Comparison of ENCODE assay signal across 1 cellular context in genomic region chr9:98288876-98289275, GRCh38.
TF ChIP-seq lines count a peak whose summit lies in the region.

No MANE protein-coding gene starts in this region.

TF ChIP-seq in GM23338, 12 proteins besides CTCF, POLR2A, EP300 and RAD21 (continued from another document):
- TF ChIP-seq, protein P1, sequence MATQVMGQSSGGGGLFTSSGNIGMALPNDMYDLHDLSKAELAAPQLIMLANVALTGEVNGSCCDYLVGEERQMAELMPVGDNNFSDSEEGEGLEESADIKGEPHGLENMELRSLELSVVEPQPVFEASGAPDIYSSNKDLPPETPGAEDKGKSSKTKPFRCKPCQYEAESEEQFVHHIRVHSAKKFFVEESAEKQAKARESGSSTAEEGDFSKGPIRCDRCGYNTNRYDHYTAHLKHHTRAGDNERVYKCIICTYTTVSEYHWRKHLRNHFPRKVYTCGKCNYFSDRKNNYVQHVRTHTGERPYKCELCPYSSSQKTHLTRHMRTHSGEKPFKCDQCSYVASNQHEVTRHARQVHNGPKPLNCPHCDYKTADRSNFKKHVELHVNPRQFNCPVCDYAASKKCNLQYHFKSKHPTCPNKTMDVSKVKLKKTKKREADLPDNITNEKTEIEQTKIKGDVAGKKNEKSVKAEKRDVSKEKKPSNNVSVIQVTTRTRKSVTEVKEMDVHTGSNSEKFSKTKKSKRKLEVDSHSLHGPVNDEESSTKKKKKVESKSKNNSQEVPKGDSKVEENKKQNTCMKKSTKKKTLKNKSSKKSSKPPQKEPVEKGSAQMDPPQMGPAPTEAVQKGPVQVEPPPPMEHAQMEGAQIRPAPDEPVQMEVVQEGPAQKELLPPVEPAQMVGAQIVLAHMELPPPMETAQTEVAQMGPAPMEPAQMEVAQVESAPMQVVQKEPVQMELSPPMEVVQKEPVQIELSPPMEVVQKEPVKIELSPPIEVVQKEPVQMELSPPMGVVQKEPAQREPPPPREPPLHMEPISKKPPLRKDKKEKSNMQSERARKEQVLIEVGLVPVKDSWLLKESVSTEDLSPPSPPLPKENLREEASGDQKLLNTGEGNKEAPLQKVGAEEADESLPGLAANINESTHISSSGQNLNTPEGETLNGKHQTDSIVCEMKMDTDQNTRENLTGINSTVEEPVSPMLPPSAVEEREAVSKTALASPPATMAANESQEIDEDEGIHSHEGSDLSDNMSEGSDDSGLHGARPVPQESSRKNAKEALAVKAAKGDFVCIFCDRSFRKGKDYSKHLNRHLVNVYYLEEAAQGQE (IDR thresholded peaks at IDR 0.05; ENCODE audit: unreplicated experiment), result no peak
- TF ChIP-seq EZH2 (IDR thresholded peaks at IDR 0.05; ENCODE audit: low read depth, unreplicated experiment), result no peak
- no peak for TF ChIP-seq JUNB (IDR thresholded peaks at IDR 0.05; ENCODE audit: unreplicated experiment)
- TF ChIP-seq NANOG (IDR thresholded peaks at IDR 0.05; ENCODE audit: borderline replicate concordance), result no peak
- no peak for TF ChIP-seq ZNF114 (CRISPR knock-in tag; IDR thresholded peaks at IDR 0.05)
- no peak for TF ChIP-seq STAT1 (IDR thresholded peaks at IDR 0.05; ENCODE audit: unreplicated experiment)
- TF ChIP-seq ZNF331 (CRISPR knock-in tag; IDR thresholded peaks at IDR 0.05; ENCODE audit: low read depth), result no peak
- no peak for TF ChIP-seq EZH2phosphoT487 (IDR thresholded peaks at IDR 0.05; ENCODE audit: unreplicated experiment)
TF ChIP-seq in GM23338: peak in this region for 0.
